ENCODE assay signal across 11 cellular contexts in the genomic region with DNA sequence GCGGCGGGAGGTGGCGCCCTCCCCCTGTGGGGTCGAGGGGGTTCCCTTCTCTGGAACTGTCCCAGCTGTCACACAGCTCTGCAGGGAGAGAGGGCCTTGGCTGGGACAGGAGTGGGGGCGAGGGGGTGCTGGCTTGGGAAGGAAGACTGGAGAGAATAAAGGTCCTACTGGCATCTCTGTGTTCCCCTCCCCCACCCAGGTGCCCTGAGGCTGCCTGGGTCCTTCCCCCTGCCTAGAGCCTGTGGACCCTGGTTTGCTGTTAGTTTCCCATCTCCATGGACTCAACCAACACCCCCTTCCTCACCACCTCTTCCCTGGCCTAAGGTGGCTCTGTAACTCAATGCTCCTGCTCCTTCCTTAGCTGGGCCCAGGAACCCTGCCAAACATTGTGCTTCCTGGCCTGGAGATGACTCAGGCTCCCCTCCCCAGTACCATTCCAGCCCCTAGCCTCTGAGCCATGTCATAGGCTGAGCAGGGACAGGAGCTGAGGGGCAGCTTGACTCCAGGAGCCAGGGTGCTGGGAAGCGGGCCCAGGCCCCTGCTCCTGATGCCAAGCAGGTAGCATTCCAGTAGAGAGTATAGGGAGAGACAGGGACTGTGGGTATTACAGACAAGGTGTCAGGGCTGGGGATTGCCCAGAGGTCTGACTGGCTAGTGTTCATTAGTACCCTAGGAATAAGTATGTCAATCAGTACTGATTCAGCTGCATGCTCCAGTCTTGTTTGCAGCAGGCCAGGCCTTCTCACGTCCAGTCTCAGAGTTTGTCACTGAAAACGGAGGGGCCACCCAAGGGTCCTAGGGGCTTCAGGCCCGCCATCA.
A peak's percentile ranks its signal among the peaks of the same experiment; 100 is the strongest.
DNase-seq lines count a peak whose midpoint lies in the region; ATAC-seq and TF ChIP-seq lines count a peak whose summit lies in the region.
"Had no signal": no experiment of that assay in that cellular context is flagged by ENCODE, and none has a peak within 500 bp of the region (broad histone marks: within the 10 kb centered on the region; RNA-seq: fewer than 3 reads in every experiment).

No MANE protein-coding gene starts in this region.

- H3K27ac ChIP-seq in brain microvascular endothelial cell, result no peak overlapping the region
- H3K27ac ChIP-seq in thoracic aorta, result peak overlapping the region in 1 of 2 donors; percentile 17
- H3K27ac ChIP-seq in sigmoid colon, result peak overlapping the region in 1 of 4 donors; percentile 42

- in situ Hi-C loops in brain microvascular endothelial cell (cut with HindIII; ENCODE audit: low pct_ligation_motif_present, low sequenced_read_pairs), result no loop called here

- H3K4me3 ChIP-seq in brain microvascular endothelial cell (ENCODE audit: low read depth, low read length) (no peak overlapping the region), kidney epithelial cell (ENCODE audit: low read depth, low read length) (no peak overlapping the region), thoracic aorta (no peak overlapping the region), sigmoid colon (no peak overlapping the region)

- TF ChIP-seq EP300 in sigmoid colon (IDR thresholded peaks at IDR 0.05), result no peak

- TF ChIP-seq CTCF in brain microvascular endothelial cell (IDR thresholded peaks at IDR 0.05; ENCODE audit: low read depth, low read length, missing control alignments), result no peak
- TF ChIP-seq CTCF in kidney epithelial cell (IDR thresholded peaks at IDR 0.05; ENCODE audit: insufficient read depth, low read length, poor library complexity, severe bottlenecking), result no peak
- no peak for TF ChIP-seq CTCF in thoracic aorta (IDR thresholded peaks at IDR 0.05)
- no peak for TF ChIP-seq CTCF in sigmoid colon (IDR thresholded peaks at IDR 0.05)

- no peaks in the 10 kb centered on the region for H3K9me3 ChIP-seq in thoracic aorta
- no peaks in the 10 kb centered on the region for H3K9me3 ChIP-seq in sigmoid colon

- no peaks in the 10 kb centered on the region for H3K27me3 ChIP-seq in brain microvascular endothelial cell (replicated peaks)
- H3K27me3 ChIP-seq in kidney epithelial cell (ENCODE audit: control insufficient read depth, insufficient read depth, low read length), result no peaks in the 10 kb centered on the region
- no peaks in the 10 kb centered on the region for H3K27me3 ChIP-seq in thoracic aorta (replicated peaks; ENCODE audit: insufficient read depth)
- no peaks in the 10 kb centered on the region for H3K27me3 ChIP-seq in sigmoid colon

- WGBS in sigmoid colon, 2 donors, result 80 to 90% methylated on average over 9 of the region's 9 CpGs

- no peak for TF ChIP-seq POLR2A in sigmoid colon (IDR thresholded peaks at IDR 0.05)

- H3K4me1 ChIP-seq in thoracic aorta (ENCODE audit: control insufficient read depth in 1 of 2, low read depth in 2 of 2) (peaks cover 5 to 21% of the 10 kb centered on the region in 2 donors), sigmoid colon (peaks cover 0 to 10% (median 7%) of the 10 kb centered on the region in 4 donors)

- ATAC-seq in thoracic aorta (ENCODE audit: insufficient number of reproducible peaks, low FRiP score, low read depth) (no peak), HG02642 (IDR thresholded peaks at IDR 0.05; ENCODE audit: poor library complexity, unreplicated experiment) (no peak)

- no peaks in the 10 kb centered on the region for H3K36me3 ChIP-seq in brain microvascular endothelial cell (replicated peaks)
- H3K36me3 ChIP-seq in kidney epithelial cell (ENCODE audit: control insufficient read depth, insufficient read depth, low read length), result no peaks in the 10 kb centered on the region
- no peaks in the 10 kb centered on the region for H3K36me3 ChIP-seq in thoracic aorta
- no peaks in the 10 kb centered on the region for H3K36me3 ChIP-seq in sigmoid colon

- intact Hi-C loops in sigmoid colon (cut with DNase I), result no loop called here

- peak; percentile 86 for DNase-seq in HT1080 (ENCODE audit: low read depth)
- peak; percentile 58 for DNase-seq in brain microvascular endothelial cell
- peak; percentile 34 for DNase-seq in kidney epithelial cell (ENCODE audit: low read depth)
- peak; percentile 10 for DNase-seq in thoracic aorta (ENCODE audit: low spot score)
- no peak for DNase-seq in cerebellum (ENCODE audit: low spot score)
- DNase-seq in stimulated activated CD4-positive, alpha-beta T cell treated with anti-CD3 and anti-CD28 coated beads, Interleukin-1b, Interleukin-23, amount 100 ng/mL, for 48 hours, result no peak
- no peak for DNase-seq in sigmoid colon
- DNase-seq: activated CD4-positive, alpha-beta T cell treated with anti-CD3 and anti-CD28 coated beads for 48 hours; amniotic stem cell; NCI-H1417 had no signal

Comparison
In these comparisons a context has a peak if more than half of its experiments do, and no peak if none do; other contexts are left out.
1. DNase-seq: peak in HT1080 (single experiment), brain microvascular endothelial cell (single experiment), kidney epithelial cell (single experiment) and thoracic aorta (single experiment); none in cerebellum (single experiment), stimulated activated CD4-positive, alpha-beta T cell treated with anti-CD3 and anti-CD28 coated beads, Interleukin-1b, Interleukin-23, amount 100 ng/mL, for 48 hours (single experiment) and sigmoid colon (single experiment).